1 cellular context compared by ENCODE assay signal in genomic region chr19:58519355-58520256, GRCh38.
A peak's percentile ranks its signal among the peaks of the same experiment; 100 is the strongest.
TF ChIP-seq lines count a peak whose summit lies in the region.

ZBTB45 (minus strand) TSS chr19:58519810; CDS start chr19:58517673, 2,137 bp downstream.

TF ChIP-seq in HepG2, 621 proteins besides CTCF, POLR2A, EP300 and RAD21 (continued from another document and continues in another):
- TF ChIP-seq GMEB2 (CRISPR knock-in tag; IDR thresholded peaks at IDR 0.05; ENCODE audit: low read depth) (peak; percentile 86), ZBTB8A (CRISPR knock-in tag; IDR thresholded peaks at IDR 0.05; ENCODE audit: borderline replicate concordance, low read depth) (0 out of 2 replicates have a peak, but pooled peaks have one; percentile 39), ZNF781 (CRISPR knock-in tag; IDR thresholded peaks at IDR 0.05; ENCODE audit: borderline replicate concordance, not compliant biosample characterization) (peak; percentile 90), POGK (CRISPR knock-in tag; conservative IDR thresholded peaks at IDR 0.05) (peak; percentile 99), ZNF33B (CRISPR knock-in tag; IDR thresholded peaks at IDR 0.05) (peak; percentile 88), KLF11 (CRISPR knock-in tag; IDR thresholded peaks at IDR 0.05) (peak; percentile 78; the same call in 1 of the 2 replicates), RXRA (CRISPR knock-in tag; IDR thresholded peaks at IDR 0.05) (peak; percentile 91), NCOA2 (CRISPR knock-in tag; IDR thresholded peaks at IDR 0.05) (peak; percentile 82), RNF2 (conservative IDR thresholded peaks at IDR 0.05; ENCODE audit: low read depth) (0 out of 2 replicates have a peak, but pooled peaks have one; percentile 62), DZIP1 (CRISPR knock-in tag; IDR thresholded peaks at IDR 0.05) (peak; percentile 70), ZNF263 (CRISPR knock-in tag; IDR thresholded peaks at IDR 0.05) (peak; percentile 24; the same call in 1 of the 2 replicates), CREM (IDR thresholded peaks at IDR 0.05) (peak; percentile 92), CREM (CRISPR knock-in tag; IDR thresholded peaks at IDR 0.05) (peak; percentile 51; the same call in 1 of the 2 replicates), HES4 (CRISPR knock-in tag; IDR thresholded peaks at IDR 0.05; ENCODE audit: borderline replicate concordance) (0 out of 2 replicates have a peak, but pooled peaks have one; percentile 53), SALL2 (CRISPR knock-in tag; IDR thresholded peaks at IDR 0.05) (peak; percentile 89), ISL2 (CRISPR knock-in tag; IDR thresholded peaks at IDR 0.05) (peak; percentile 78), RBAK (CRISPR knock-in tag; IDR thresholded peaks at IDR 0.05) (peak; percentile 47), ZNF205 (CRISPR knock-in tag; IDR thresholded peaks at IDR 0.05) (peak; percentile 89), YEATS4 (CRISPR knock-in tag; IDR thresholded peaks at IDR 0.05; ENCODE audit: borderline replicate concordance) (peak; percentile 98), TBL1XR1 (IDR thresholded peaks at IDR 0.05; ENCODE audit: borderline replicate concordance, low read length, partially characterized antibody) (peak; percentile 80), GZF1 (CRISPR knock-in tag; IDR thresholded peaks at IDR 0.05) (0 out of 2 replicates have a peak, but pooled peaks have one; percentile 11), ZNF788 (CRISPR knock-in tag; IDR thresholded peaks at IDR 0.05; ENCODE audit: borderline replicate concordance) (peak; percentile 99), U2AF2 (IDR thresholded peaks at IDR 0.05; ENCODE audit: low read depth, low read length) (no peak), ZNF678 (CRISPR knock-in tag; IDR thresholded peaks at IDR 0.05) (0 out of 2 replicates have a peak, but pooled peaks have one; percentile 55), GABPA (IDR thresholded peaks at IDR 0.05; ENCODE audit: low read depth, low read length) (peak; percentile 100), GABPA (CRISPR knock-in tag; IDR thresholded peaks at IDR 0.05; ENCODE audit: low read depth) (peak; percentile 99), NFIC (IDR thresholded peaks at IDR 0.05; ENCODE audit: low read length) (no peak; the same call in 1 of the 2 replicates), ZNF879 (CRISPR knock-in tag; IDR thresholded peaks at IDR 0.05) (peak; percentile 80; the same call in 1 of the 2 replicates), SRSF4 (IDR thresholded peaks at IDR 0.05; ENCODE audit: low read depth, low read length, poor library complexity, severe bottlenecking) (no peak), ZNF318 (CRISPR knock-in tag; IDR thresholded peaks at IDR 0.05) (peak; percentile 65; the same call in 1 of the 2 replicates), HNF4A (CRISPR knock-in tag; IDR thresholded peaks at IDR 0.05) (peak; percentile 34), ZNF431 (CRISPR knock-in tag; IDR thresholded peaks at IDR 0.05; ENCODE audit: borderline replicate concordance, low read depth) (peak; percentile 77), BORCS8-MEF2B (CRISPR knock-in tag; IDR thresholded peaks at IDR 0.05) (peak; percentile 75), SMARCE1 (IDR thresholded peaks at IDR 0.05; ENCODE audit: borderline replicate concordance) (no peak), CBX5 (CRISPR knock-in tag; IDR thresholded peaks at IDR 0.05; ENCODE audit: borderline replicate concordance) (peak; percentile 97; the same call in 1 of the 2 replicates), IKZF1 (IDR thresholded peaks at IDR 0.05) (no peak), SMAD3 (CRISPR knock-in tag; IDR thresholded peaks at IDR 0.05) (peak; percentile 98), KDM3A (CRISPR knock-in tag; IDR thresholded peaks at IDR 0.05; ENCODE audit: low read depth) (peak; percentile 98), ZBTB38 (CRISPR knock-in tag; IDR thresholded peaks at IDR 0.05) (peak; percentile 96), GATAD1 (CRISPR knock-in tag; IDR thresholded peaks at IDR 0.05) (peak; percentile 99), KDM5B (CRISPR knock-in tag; IDR thresholded peaks at IDR 0.05; ENCODE audit: borderline replicate concordance) (peak; percentile 89; the same call in 1 of the 2 replicates), ZNF761 (CRISPR knock-in tag; conservative IDR thresholded peaks at IDR 0.05) (peak; percentile 93), ZNF484 (CRISPR knock-in tag; IDR thresholded peaks at IDR 0.05; ENCODE audit: borderline replicate concordance, low read depth) (no peak)
- TF ChIP-seq, protein P1, sequence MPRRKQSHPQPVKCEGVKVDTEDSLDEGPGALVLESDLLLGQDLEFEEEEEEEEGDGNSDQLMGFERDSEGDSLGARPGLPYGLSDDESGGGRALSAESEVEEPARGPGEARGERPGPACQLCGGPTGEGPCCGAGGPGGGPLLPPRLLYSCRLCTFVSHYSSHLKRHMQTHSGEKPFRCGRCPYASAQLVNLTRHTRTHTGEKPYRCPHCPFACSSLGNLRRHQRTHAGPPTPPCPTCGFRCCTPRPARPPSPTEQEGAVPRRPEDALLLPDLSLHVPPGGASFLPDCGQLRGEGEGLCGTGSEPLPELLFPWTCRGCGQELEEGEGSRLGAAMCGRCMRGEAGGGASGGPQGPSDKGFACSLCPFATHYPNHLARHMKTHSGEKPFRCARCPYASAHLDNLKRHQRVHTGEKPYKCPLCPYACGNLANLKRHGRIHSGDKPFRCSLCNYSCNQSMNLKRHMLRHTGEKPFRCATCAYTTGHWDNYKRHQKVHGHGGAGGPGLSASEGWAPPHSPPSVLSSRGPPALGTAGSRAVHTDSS (CRISPR knock-in tag; conservative IDR thresholded peaks at IDR 0.05), result no peak
- TF ChIP-seq, protein P2, sequence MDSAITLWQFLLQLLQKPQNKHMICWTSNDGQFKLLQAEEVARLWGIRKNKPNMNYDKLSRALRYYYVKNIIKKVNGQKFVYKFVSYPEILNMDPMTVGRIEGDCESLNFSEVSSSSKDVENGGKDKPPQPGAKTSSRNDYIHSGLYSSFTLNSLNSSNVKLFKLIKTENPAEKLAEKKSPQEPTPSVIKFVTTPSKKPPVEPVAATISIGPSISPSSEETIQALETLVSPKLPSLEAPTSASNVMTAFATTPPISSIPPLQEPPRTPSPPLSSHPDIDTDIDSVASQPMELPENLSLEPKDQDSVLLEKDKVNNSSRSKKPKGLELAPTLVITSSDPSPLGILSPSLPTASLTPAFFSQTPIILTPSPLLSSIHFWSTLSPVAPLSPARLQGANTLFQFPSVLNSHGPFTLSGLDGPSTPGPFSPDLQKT (CRISPR knock-in tag; IDR thresholded peaks at IDR 0.05; ENCODE audit: borderline replicate concordance), result peak; percentile 51; the same call in 1 of the 2 replicates
- TF ChIP-seq, protein P3, sequence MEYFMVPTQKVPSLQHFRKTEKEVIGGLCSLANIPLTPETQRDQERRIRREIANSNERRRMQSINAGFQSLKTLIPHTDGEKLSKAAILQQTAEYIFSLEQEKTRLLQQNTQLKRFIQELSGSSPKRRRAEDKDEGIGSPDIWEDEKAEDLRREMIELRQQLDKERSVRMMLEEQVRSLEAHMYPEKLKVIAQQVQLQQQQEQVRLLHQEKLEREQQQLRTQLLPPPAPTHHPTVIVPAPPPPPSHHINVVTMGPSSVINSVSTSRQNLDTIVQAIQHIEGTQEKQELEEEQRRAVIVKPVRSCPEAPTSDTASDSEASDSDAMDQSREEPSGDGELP (IDR thresholded peaks at IDR 0.05; ENCODE audit: borderline replicate concordance, low read depth), result peak; percentile 19; the same call in 1 of the 2 replicates
- TF ChIP-seq, protein P4, sequence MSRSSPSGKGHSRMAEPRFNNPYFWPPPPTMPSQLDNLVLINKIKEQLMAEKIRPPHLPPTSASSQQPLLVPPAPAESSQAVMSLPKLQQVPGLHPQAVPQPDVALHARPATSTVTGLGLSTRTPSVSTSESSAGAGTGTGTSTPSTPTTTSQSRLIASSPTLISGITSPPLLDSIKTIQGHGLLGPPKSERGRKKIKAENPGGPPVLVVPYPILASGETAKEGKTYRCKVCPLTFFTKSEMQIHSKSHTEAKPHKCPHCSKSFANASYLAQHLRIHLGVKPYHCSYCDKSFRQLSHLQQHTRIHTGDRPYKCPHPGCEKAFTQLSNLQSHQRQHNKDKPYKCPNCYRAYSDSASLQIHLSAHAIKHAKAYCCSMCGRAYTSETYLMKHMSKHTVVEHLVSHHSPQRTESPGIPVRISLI (CRISPR knock-in tag; IDR thresholded peaks at IDR 0.05; ENCODE audit: borderline replicate concordance), result peak; percentile 76; the same call in 1 of the 2 replicates
